8 cellular contexts compared by ENCODE assay signal in the genomic region with DNA sequence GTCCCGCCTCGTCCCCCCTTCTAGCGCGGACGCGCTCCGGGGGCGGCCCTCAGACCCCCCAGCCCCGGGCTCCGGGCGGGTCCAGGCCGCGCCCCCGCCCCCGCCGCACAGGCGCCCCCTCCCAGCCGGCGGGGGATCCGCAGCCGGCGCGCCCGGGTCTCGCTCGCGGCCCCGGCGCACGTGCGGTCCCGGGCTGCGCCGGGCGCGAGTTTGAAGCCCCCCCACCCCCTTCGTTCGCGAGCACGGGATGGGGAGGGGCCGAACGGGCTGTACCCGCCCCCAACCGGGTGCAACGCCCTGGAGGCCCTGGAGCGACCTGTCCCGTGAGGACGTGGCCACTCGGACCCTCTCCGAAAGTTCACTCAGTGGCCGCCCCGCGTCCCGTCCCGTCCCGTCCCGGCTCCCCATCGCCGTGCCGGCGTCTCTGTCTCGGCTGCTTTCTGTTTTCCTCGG. TPM values are rescaled to one million over a fixed set of nuclear protein-coding genes. Genes with fewer than 3 reads are reported as not detected.
A peak's percentile ranks its signal among the peaks of the same experiment; 100 is the strongest.
DNase-seq lines count a peak whose midpoint lies in the region; ATAC-seq and TF ChIP-seq lines count a peak whose summit lies in the region.

No MANE protein-coding gene starts in this region.

- peaks cover 68% of the 10 kb centered on the region for H3K27me3 Mint-ChIP-seq in activated naive CD4-positive, alpha-beta T cell treated with anti-CD3 and anti-CD28 coated beads, Interleukin-2, amount 10 ng/mL, durations not matched to agents 7 days and 5 days

- H3K4me1 ChIP-seq in BE2C (no peaks in the 10 kb centered on the region; the same call in 1 of the 2 replicates), gastrocnemius medialis (peaks cover 0 to 4% of the 10 kb centered on the region in 2 donors)

- ATAC-seq in gastrocnemius medialis, result no peak
- no peak for ATAC-seq in HG02973 (IDR thresholded peaks at IDR 0.05; ENCODE audit: unreplicated experiment)

- in situ Hi-C loops in gastrocnemius medialis (cut with MboI; ENCODE audit: low sequenced_read_pairs in 4 of 4), result loop anchor here (25.0 kb wide), 3 partner anchors 406 to 531 kb away; a partner anchor contains a TSS
- in situ Hi-C loops in GM13976 (cut with MboI; ENCODE audit: low sequenced_read_pairs, unreplicated experiment), result loop anchor here (25.0 kb wide), 1 partner anchor 406 kb away; a partner anchor contains a TSS

- CTCF ChIA-PET in activated naive CD4-positive, alpha-beta T cell treated with anti-CD3 and anti-CD28 coated beads, Interleukin-2, amount 10 ng/mL, durations not matched to agents 7 days and 5 days (lab: Charles Lee), result interaction anchor here (2.2 kb wide), 1 partner anchor 403 kb away, joined by 24 read pairs; no protein-coding TSS in a partner anchor

- intact Hi-C loops in gastrocnemius medialis (cut with DNase I; ENCODE audit: low total_unique reads), result loop anchor here (5.0 kb wide), 1 partner anchor 401 kb away; a partner anchor contains a TSS

- no peak for DNase-seq in BE2C
- DNase-seq in HFF-Myc (ENCODE audit: extremely low read depth, low read depth), result no peak
- peak; percentile 30 for DNase-seq in activated naive CD4-positive, alpha-beta T cell treated with anti-CD3 and anti-CD28 coated beads, Interleukin-2, amount 10 ng/mL, durations not matched to agents 7 days and 5 days
- peak; percentile 59 for DNase-seq in hepatic stellate cell (ENCODE audit: low spot score)
- no peak for DNase-seq in gastrocnemius medialis
- DNase-seq in GM13976 (ENCODE audit: low spot score), result no peak
- no peak for DNase-seq in kidney glomerular epithelial cell (lab: John Stamatoyannopoulos, UW)

- H3K4me3 ChIP-seq in BE2C (ENCODE audit: low read depth, low read length) (peak overlapping the region; percentile 49), HFF-Myc (replicated peaks; ENCODE audit: low read depth, low read length) (peak overlapping the region; percentile 54), gastrocnemius medialis (peak overlapping the region; percentile 58 to 69 (median 62))

- no peak for TF ChIP-seq POLR2A in gastrocnemius medialis (IDR thresholded peaks at IDR 0.05)

- no peak overlapping the region for H3K27ac Mint-ChIP-seq in activated naive CD4-positive, alpha-beta T cell treated with anti-CD3 and anti-CD28 coated beads, Interleukin-2, amount 10 ng/mL, durations not matched to agents 7 days and 5 days

- H3K9me3 ChIP-seq in BE2C (no peaks in the 10 kb centered on the region), gastrocnemius medialis (no peaks in the 10 kb centered on the region)

- H3K4me1 Mint-ChIP-seq in activated naive CD4-positive, alpha-beta T cell treated with anti-CD3 and anti-CD28 coated beads, Interleukin-2, amount 10 ng/mL, durations not matched to agents 7 days and 5 days, result peaks cover 16% of the 10 kb centered on the region

- no peak for TF ChIP-seq CTCF in BE2C (IDR thresholded peaks at IDR 0.05; ENCODE audit: low read depth, low read length)
- no peak for TF ChIP-seq CTCF in HFF-Myc (IDR thresholded peaks at IDR 0.05; ENCODE audit: low read depth, low read length, missing control alignments)
- no peak for TF ChIP-seq CTCF in gastrocnemius medialis (IDR thresholded peaks at IDR 0.05 in 4 of 5, conservative IDR thresholded peaks at IDR 0.05 in 1 of 5)
- no peak for TF ChIP-seq CTCF in GM13976 (IDR thresholded peaks at IDR 0.05; ENCODE audit: borderline replicate concordance, control extremely low read depth, extremely low read depth, insufficient read depth, missing control alignments)

- no peaks in the 10 kb centered on the region for H3K9me3 Mint-ChIP-seq in activated naive CD4-positive, alpha-beta T cell treated with anti-CD3 and anti-CD28 coated beads, Interleukin-2, amount 10 ng/mL, durations not matched to agents 7 days and 5 days

- no peak overlapping the region for H3K27ac ChIP-seq in gastrocnemius medialis

- H3K36me3 ChIP-seq in BE2C (no peaks in the 10 kb centered on the region), gastrocnemius medialis (no peaks in the 10 kb centered on the region)

- H3K27me3 ChIP-seq in BE2C, result no peaks in the 10 kb centered on the region
- H3K27me3 ChIP-seq in gastrocnemius medialis, result no peaks in the 10 kb centered on the region

- H3K36me3 Mint-ChIP-seq in activated naive CD4-positive, alpha-beta T cell treated with anti-CD3 and anti-CD28 coated beads, Interleukin-2, amount 10 ng/mL, durations not matched to agents 7 days and 5 days, result peaks cover 4% of the 10 kb centered on the region

- H3K4me3 Mint-ChIP-seq in activated naive CD4-positive, alpha-beta T cell treated with anti-CD3 and anti-CD28 coated beads, Interleukin-2, amount 10 ng/mL, durations not matched to agents 7 days and 5 days, result peak overlapping the region; percentile 71

RNA-seq across cellular contexts. Expression of a gene that starts 0.8 kb away (rescaled TPM):
- polyA plus RNA-seq in BE2C (2012; ENCODE audit: insufficient read depth, insufficient read length, low read depth), result 8.3 TPM
- total RNA-seq in gastrocnemius medialis, result 1 to 10 TPM; 1.8 to 2.6 (median 2.5) TPM

Comparison
In these comparisons a context has a peak if more than half of its experiments do, and no peak if none do; other contexts are left out.
1. DNase-seq: peak in activated naive CD4-positive, alpha-beta T cell treated with anti-CD3 and anti-CD28 coated beads, Interleukin-2, amount 10 ng/mL, durations not matched to agents 7 days and 5 days (single experiment) and hepatic stellate cell (single experiment); none in BE2C (single experiment), HFF-Myc (single experiment), gastrocnemius medialis (0 of 2), GM13976 (single experiment) and kidney glomerular epithelial cell (single experiment).
2. Peak in every context shown above with its lines, with median percentiles within 50 percentile points of each other: H3K4me3 ChIP-seq.